ENCODE assay signal across 1 cellular context in the genomic region with DNA sequence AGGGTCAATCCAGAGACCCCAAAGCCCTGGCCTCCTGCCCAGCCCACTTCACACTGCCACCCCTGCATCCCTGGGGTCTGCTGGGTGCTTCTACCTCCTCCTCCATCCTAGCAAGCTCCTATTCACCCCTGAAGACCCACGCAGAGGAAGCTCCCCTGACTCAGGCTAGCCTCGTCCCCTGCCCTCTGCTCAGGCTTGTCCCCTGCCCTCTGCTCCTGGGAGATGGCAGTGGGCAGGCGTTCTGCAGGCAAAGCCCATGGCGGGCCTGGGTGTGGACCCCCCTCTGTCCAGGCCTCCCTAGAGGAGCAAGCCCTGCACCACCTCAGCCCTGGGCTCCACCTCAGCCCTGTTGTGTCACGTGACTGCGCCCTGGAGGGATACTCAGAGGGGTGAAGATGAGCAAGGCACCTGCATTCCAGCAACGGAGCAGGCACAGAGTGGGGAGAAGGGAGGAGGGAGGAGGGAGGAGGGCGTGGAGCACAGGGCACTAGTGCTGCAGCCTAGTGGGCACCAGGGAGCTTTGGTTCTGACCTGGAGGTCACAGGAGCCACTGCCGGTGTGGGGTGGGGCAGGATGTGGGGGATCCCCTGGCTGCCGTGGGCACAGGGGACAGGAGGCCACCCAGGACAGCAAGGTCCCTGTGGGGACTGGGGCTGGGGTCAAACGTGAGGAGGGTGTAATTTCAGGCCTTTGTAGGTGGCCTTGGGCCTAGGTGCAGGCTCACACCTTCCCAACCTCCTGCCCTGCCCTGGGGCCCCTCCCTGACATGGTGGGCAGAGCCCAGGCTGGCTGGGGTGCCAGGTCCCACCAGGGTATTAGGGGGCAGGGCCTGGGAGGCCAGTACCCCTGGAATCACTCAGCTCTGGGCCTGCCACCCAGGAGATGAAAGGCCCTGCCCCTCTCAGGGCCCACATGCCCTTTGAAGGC.
TF ChIP-seq lines count a peak whose summit lies in the region.

No MANE protein-coding gene starts in this region.

TF ChIP-seq in IMR-90, 13 proteins besides CTCF, POLR2A, EP300 and RAD21:
- no peak for TF ChIP-seq RCOR1 (IDR thresholded peaks at IDR 0.05; ENCODE audit: insufficient replicate concordance, low read length)
- TF ChIP-seq, protein P1, sequence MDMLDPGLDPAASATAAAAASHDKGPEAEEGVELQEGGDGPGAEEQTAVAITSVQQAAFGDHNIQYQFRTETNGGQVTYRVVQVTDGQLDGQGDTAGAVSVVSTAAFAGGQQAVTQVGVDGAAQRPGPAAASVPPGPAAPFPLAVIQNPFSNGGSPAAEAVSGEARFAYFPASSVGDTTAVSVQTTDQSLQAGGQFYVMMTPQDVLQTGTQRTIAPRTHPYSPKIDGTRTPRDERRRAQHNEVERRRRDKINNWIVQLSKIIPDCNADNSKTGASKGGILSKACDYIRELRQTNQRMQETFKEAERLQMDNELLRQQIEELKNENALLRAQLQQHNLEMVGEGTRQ (IDR thresholded peaks at IDR 0.05; ENCODE audit: low read depth, low read length), result no peak
- TF ChIP-seq NFE2L2 (IDR thresholded peaks at IDR 0.05; ENCODE audit: low read depth, low read length), result no peak
- TF ChIP-seq MAFK (IDR thresholded peaks at IDR 0.05; ENCODE audit: low read depth, low read length), result no peak
- TF ChIP-seq FOS (IDR thresholded peaks at IDR 0.05; ENCODE audit: low read depth, low read length), result no peak
- TF ChIP-seq SMC3 (IDR thresholded peaks at IDR 0.05; ENCODE audit: low read depth, low read length), result no peak
